ENCODE assay signal across 10 cellular contexts in genomic region chrX:132463411-132463810, GRCh38. TPM values are rescaled to one million over a fixed set of nuclear protein-coding genes. Genes with fewer than 3 reads are reported as not detected.
DNase-seq lines count a peak whose midpoint lies in the region; ATAC-seq, FAIRE-seq and TF ChIP-seq lines count a peak whose summit lies in the region.
"Had no signal": no experiment of that assay in that cellular context is flagged by ENCODE, and none has a peak within 500 bp of the region (broad histone marks: within the 10 kb centered on the region; RNA-seq: fewer than 3 reads in every experiment).

No MANE protein-coding gene starts in this region.

- TF ChIP-seq POLR2A in HCT116 (IDR thresholded peaks at IDR 0.05; ENCODE audit: borderline replicate concordance, extremely low read depth, insufficient read depth, insufficient read length) = no peak
- no peak for TF ChIP-seq POLR2A in HepG2 (IDR thresholded peaks at IDR 0.05; ENCODE audit: insufficient read depth in 1 of 2, low read depth in 2 of 2, low read length in 2 of 2)

- TF ChIP-seq RAD21 in HCT116 (IDR thresholded peaks at IDR 0.05; ENCODE audit: low read depth) (peak; percentile 35; the same call in 1 of the 2 replicates), HepG2 (CRISPR knock-in tag; IDR thresholded peaks at IDR 0.05) (no peak)

- H3K79me2 ChIP-seq in HCT116 (ENCODE audit: insufficient read depth, low read length) = no peaks in the 10 kb centered on the region
- peaks cover 25% of the 10 kb centered on the region for H3K79me2 ChIP-seq in HepG2 (ENCODE audit: insufficient read depth, low read length)

- FAIRE-seq in HepG2 (lab: Jason Lieb, UNC) = peak; percentile 46
- FAIRE-seq: H54 had no signal

- H3K27me3 Mint-ChIP-seq in activated CD4-positive, alpha-beta T cell treated with anti-CD3 and anti-CD28 coated beads, Interleukin-2, amount 10 ng/mL, durations not matched to agents 24 days and 14 days = no peaks in the 10 kb centered on the region

- peak; percentile 25 to 62 (median 53); a peak in 5 of 6 replicates for TF ChIP-seq CTCF in HCT116 (IDR thresholded peaks at IDR 0.05 in 2 of 3, conservative IDR thresholded peaks at IDR 0.05 in 1 of 3; ENCODE audit: borderline replicate concordance in 1 of 3, insufficient read depth in 1 of 3, low read depth in 2 of 3, low read length in 2 of 3)
- peak; percentile 58 for TF ChIP-seq CTCF in HepG2 (CRISPR knock-in tag; IDR thresholded peaks at IDR 0.05)

- intact Hi-C loops in HCT116 (cut with micrococcal nuclease) = no loop called here
- intact Hi-C loops in activated CD4-positive, alpha-beta T cell treated with anti-CD3 and anti-CD28 coated beads, Interleukin-2, amount 10 ng/mL, durations not matched to agents 24 days and 14 days (cut with micrococcal nuclease) = no loop called here
- intact Hi-C loops in HepG2 (cut with micrococcal nuclease; ENCODE audit: unreplicated experiment) = loop anchor here (5.0 kb wide), 1 partner anchor 236 kb away; no protein-coding TSS in a partner anchor

- DNase-seq in COLO668 (lab: John Stamatoyannopoulos, UW; ENCODE audit: unreplicated experiment) (peak; percentile 5), HCT116 (ENCODE audit: low read depth, low spot score) (peak; percentile 8), HepG2 (ENCODE audit: low spot score) (no peak), NCI-H2227 treated with DMSO at 0.1 percent for 48 hours (lab: John Stamatoyannopoulos, UW) (no peak), ecto neural progenitor cell (ENCODE audit: low spot score) (no peak)
- DNase-seq in activated CD4-positive, alpha-beta T cell treated with anti-CD3 and anti-CD28 coated beads, Interleukin-2, amount 10 ng/mL, durations not matched to agents 24 days and 14 days = peak; percentile 57
- DNase-seq: uterus had no signal

- H3K36me3 ChIP-seq in HCT116 (ENCODE audit: control insufficient read depth in 1 of 2, insufficient read depth in 2 of 2, low read length in 2 of 2) (no peaks in the 10 kb centered on the region), HepG2 (replicated peaks in 1 of 2; ENCODE audit: control insufficient read depth in 1 of 2, insufficient read depth in 2 of 2, low read length in 2 of 2) (no peaks in the 10 kb centered on the region)
- H3K36me3 ChIP-seq: uterus had no signal

- H3K27ac ChIP-seq in HCT116 (ENCODE audit: low read depth, low read length) (no peak overlapping the region), HepG2 (ENCODE audit: extremely low read length, insufficient read depth, low read length) (no peak overlapping the region)
- H3K27ac ChIP-seq: uterus had no signal

- POLR2A ChIA-PET in HCT116 (lab: Charles Lee) (no interaction called here), HepG2 (lab: Yijun Ruan, JAX) (no interaction called here)

- H3K9me3 ChIP-seq in HCT116 (ENCODE audit: control insufficient read depth in 1 of 2, insufficient read depth in 1 of 2, low read depth in 1 of 2, low read length in 2 of 2) = no peaks in the 10 kb centered on the region
- H3K9me3 ChIP-seq in HepG2 (ENCODE audit: low read length) = no peaks in the 10 kb centered on the region

- H3K9me3 Mint-ChIP-seq in activated CD4-positive, alpha-beta T cell treated with anti-CD3 and anti-CD28 coated beads, Interleukin-2, amount 10 ng/mL, durations not matched to agents 24 days and 14 days = no peaks in the 10 kb centered on the region

- CTCF ChIA-PET in HCT116 (lab: Charles Lee) = no interaction called here
- CTCF ChIA-PET in HepG2 (lab: Yijun Ruan, JAX; ENCODE audit: low intra/inter-chr PET ratio, low total read pairs) = no interaction called here

- no peak overlapping the region for H3K9ac ChIP-seq in HCT116 (ENCODE audit: low read length)
- no peak overlapping the region for H3K9ac ChIP-seq in HepG2 (ENCODE audit: insufficient read depth, low read depth, low read length)

- H3K4me2 ChIP-seq in HCT116 (ENCODE audit: low read length) (no peak overlapping the region), HepG2 (ENCODE audit: low read depth, low read length) (no peak overlapping the region)

- BruUV-seq in HCT116 (replicated peaks; lab: Mats Ljungman, UMichigan) = no TSS peak
- no TSS peak for BruUV-seq in HepG2 (replicated peaks; lab: Mats Ljungman, UMichigan)

- H3K4me3 Mint-ChIP-seq in activated CD4-positive, alpha-beta T cell treated with anti-CD3 and anti-CD28 coated beads, Interleukin-2, amount 10 ng/mL, durations not matched to agents 24 days and 14 days = no peak overlapping the region

- H3K27me3 ChIP-seq in HCT116 (ENCODE audit: insufficient read depth, low read length) (no peaks in the 10 kb centered on the region), HepG2 (ENCODE audit: control insufficient read depth in 1 of 2, insufficient read depth in 2 of 2, low read length in 2 of 2) (no peaks in the 10 kb centered on the region)
- H3K27me3 ChIP-seq: uterus had no signal

- H4K20me1 ChIP-seq in HCT116 (ENCODE audit: insufficient read depth) = no peaks in the 10 kb centered on the region
- no peaks in the 10 kb centered on the region for H4K20me1 ChIP-seq in HepG2 (ENCODE audit: insufficient read depth, low read length)

- 73% methylated on average over 8 of the region's 8 CpGs for WGBS in HepG2 (ENCODE audit: low lambda C conversion rate)

- H3K4me1 ChIP-seq in HCT116 (ENCODE audit: control insufficient read depth in 1 of 2, insufficient read depth in 2 of 2, low read length in 2 of 2) (no peaks in the 10 kb centered on the region), HepG2 (ENCODE audit: insufficient read depth, low read length) (peaks cover 16% of the 10 kb centered on the region; the same call in 1 of the 2 replicates)
- H3K4me1 ChIP-seq: uterus had no signal

- RAD21 ChIA-PET in HCT116 (lab: Charles Lee; ENCODE audit: low non-redundant PET in 1 of 2, low total read pairs in 2 of 2, uncharacterized antibody in 2 of 2, unreplicated experiment in 2 of 2) = no interaction called here

- in situ Hi-C loops in HepG2 (cut with HindIII; ENCODE audit: extremely low pct_ligation_motif_present, low pct_unique_long_range_greater_than_20kb) = no loop called here

- H3K4me3 ChIP-seq in HCT116 (replicated peaks in 1 of 2; ENCODE audit: low read depth in 1 of 2, low read length in 2 of 2) = no peak overlapping the region
- no peak overlapping the region for H3K4me3 ChIP-seq in HepG2 (replicated peaks in 1 of 3; ENCODE audit: insufficient read depth in 1 of 3, low read depth in 2 of 3, low read length in 3 of 3)
- H3K4me3 ChIP-seq: uterus had no signal

- H3K36me3 Mint-ChIP-seq in activated CD4-positive, alpha-beta T cell treated with anti-CD3 and anti-CD28 coated beads, Interleukin-2, amount 10 ng/mL, durations not matched to agents 24 days and 14 days (ENCODE audit: low read depth) = no peaks in the 10 kb centered on the region

- ATAC-seq in HCT116 (no peak), HepG2 (no peak), HG03139 (IDR thresholded peaks at IDR 0.05; ENCODE audit: unreplicated experiment) (no peak), GM18909 (IDR thresholded peaks at IDR 0.05; ENCODE audit: poor library complexity, unreplicated experiment) (no peak)

- H2AFZ ChIP-seq in HCT116 (ENCODE audit: low read depth, low read length, poor library complexity, severe bottlenecking) (no peak overlapping the region), HepG2 (ENCODE audit: low read length) (no peak overlapping the region)

- H3K27ac Mint-ChIP-seq in activated CD4-positive, alpha-beta T cell treated with anti-CD3 and anti-CD28 coated beads, Interleukin-2, amount 10 ng/mL, durations not matched to agents 24 days and 14 days = no peak overlapping the region

- TF ChIP-seq EP300 in HepG2 (IDR thresholded peaks at IDR 0.05; ENCODE audit: low read depth in 2 of 2, low read length in 2 of 2) (no peak), HepG2 (CRISPR knock-in tag; IDR thresholded peaks at IDR 0.05; ENCODE audit: borderline replicate concordance) (no peak)

- H3K4me1 Mint-ChIP-seq in activated CD4-positive, alpha-beta T cell treated with anti-CD3 and anti-CD28 coated beads, Interleukin-2, amount 10 ng/mL, durations not matched to agents 24 days and 14 days = no peaks in the 10 kb centered on the region

- H3K9me2 ChIP-seq in HCT116 (ENCODE audit: insufficient read depth) = no peaks in the 10 kb centered on the region

TF ChIP-seq in HCT116, 20 proteins besides CTCF, POLR2A, EP300 and RAD21 (continues in another document):
- TF ChIP-seq EGR1 (IDR thresholded peaks at IDR 0.05; ENCODE audit: low read depth) (no peak), ZFX (IDR thresholded peaks at IDR 0.05) (no peak), TCF7L2 (IDR thresholded peaks at IDR 0.05; ENCODE audit: borderline replicate concordance, extremely low read depth, insufficient read depth, insufficient read length) (no peak)

TF ChIP-seq in HepG2, 621 proteins besides CTCF, POLR2A, EP300 and RAD21 (continues in another document):
- TF ChIP-seq NR1H2 (CRISPR knock-in tag; IDR thresholded peaks at IDR 0.05; ENCODE audit: borderline replicate concordance, low read depth) (no peak), FOXP1 (IDR thresholded peaks at IDR 0.05) (no peak), FOXP1 (CRISPR knock-in tag; IDR thresholded peaks at IDR 0.05) (no peak), ZNF720 (CRISPR knock-in tag; IDR thresholded peaks at IDR 0.05) (no peak)

RNA-seq across cellular contexts. Expression of gene MBNL3, which starts 25.4 kb away (rescaled TPM):
- 4.6 TPM for total RNA-seq in HCT116 (2021; ENCODE audit: unreplicated experiment)
- 1.3 and 2.8 TPM in 2 replicates for polyA plus RNA-seq in HCT116 (2012)
- 12.2 and 15.4 TPM in 2 replicates for total RNA-seq in activated CD4-positive, alpha-beta T cell treated with anti-CD3 and anti-CD28 coated beads, Interleukin-2, amount 10 ng/mL, durations not matched to agents 24 days and 14 days
- 155 and 367 TPM in 2 replicates for total RNA-seq in HepG2 (2016; rRNA removed; fragmentation: Illumina TruSeq; extraction: Trizol)
- total RNA-seq in HepG2 (2016; cell fraction: cytosol; rRNA removed; fragmentation: Illumina TruSeq; extraction: Trizol; ENCODE audit: low read depth) = 13.3 and 14.6 TPM in 2 replicates
- 151 and 343 TPM in 2 replicates for total RNA-seq in HepG2 (2016; cell fraction: insoluble cytoplasmic fraction; rRNA removed; fragmentation: Illumina TruSeq; extraction: Trizol)
- 51.3 and 60.6 TPM in 2 replicates for total RNA-seq in HepG2 (2016; cell fraction: membrane; rRNA removed; fragmentation: Illumina TruSeq; extraction: Trizol)
- 147 and 156 TPM in 2 replicates for total RNA-seq in HepG2 (2016; cell fraction: nucleus; rRNA removed; fragmentation: Illumina TruSeq; extraction: Trizol)
- 184 and 257 TPM in 2 replicates for polyA plus RNA-seq in HepG2 (2011; rRNA removed)
- polyA plus RNA-seq in HepG2 (2011; cell fraction: cytosol; rRNA removed) = 176 and 180 TPM in 2 replicates
- 79.2 and 90.5 TPM in 2 replicates for polyA plus RNA-seq in HepG2 (2011; cell fraction: nucleus; rRNA removed)
- 89.3 and 124 TPM in 2 replicates for polyA plus RNA-seq in HepG2 (2012)
- 13.4 and 13.7 TPM in 2 replicates for polyA plus RNA-seq in HepG2 (2016; cell fraction: cytosol; fragmentation: Illumina TruSeq; extraction: Trizol; ENCODE audit: low read depth)
- polyA plus RNA-seq in HepG2 (2016; cell fraction: insoluble cytoplasmic fraction; fragmentation: Illumina TruSeq; extraction: Trizol; ENCODE audit: low read depth) = 152 and 158 TPM in 2 replicates
- 28.6 and 30.8 TPM in 2 replicates for polyA plus RNA-seq in HepG2 (2016; cell fraction: membrane; fragmentation: Illumina TruSeq; extraction: Trizol; ENCODE audit: low read depth)
- 118 and 129 TPM in 2 replicates for polyA plus RNA-seq in HepG2 (2016; cell fraction: nucleus; fragmentation: Illumina TruSeq; extraction: Trizol; ENCODE audit: insufficient read depth, low read depth)
- polyA minus RNA-seq in HepG2 (2011; rRNA and poly(A)+ RNA removed; ENCODE audit: low replicate concordance) = 456 and 893 TPM in 2 replicates
- polyA minus RNA-seq in HepG2 (2011; cell fraction: cytosol; rRNA and poly(A)+ RNA removed) = 213 and 216 TPM in 2 replicates
- polyA minus RNA-seq in HepG2 (2011; cell fraction: nucleus; rRNA and poly(A)+ RNA removed) = 149 and 164 TPM in 2 replicates

Comparison
In these comparisons a context has a peak if more than half of its experiments do, and no peak if none do; other contexts are left out.
1. DNase-seq: peak in COLO668 (single experiment), HCT116 (single experiment) and activated CD4-positive, alpha-beta T cell treated with anti-CD3 and anti-CD28 coated beads, Interleukin-2, amount 10 ng/mL, durations not matched to agents 24 days and 14 days (single experiment); none in HepG2 (single experiment), NCI-H2227 treated with DMSO at 0.1 percent for 48 hours (single experiment) and ecto neural progenitor cell (single experiment).